8 cellular contexts compared by ENCODE assay signal in genomic region chr12:122946690-122947271, GRCh38. TPM values are rescaled to one million over a fixed set of nuclear protein-coding genes. Genes with fewer than 3 reads are reported as not detected.
DNase-seq lines count a peak whose midpoint lies in the region; ATAC-seq and TF ChIP-seq lines count a peak whose summit lies in the region.

No MANE protein-coding gene starts in this region.

- peaks cover 61 to 82% (median 71%) of the 10 kb centered on the region in 10 experiments for H3K4me1 ChIP-seq in BLaER1 treated with 17β-estradiol and CSF1 and Interleukin-3, amounts not matched to agents 10 nM and 100 nM
- H3K4me1 ChIP-seq in Loucy (ENCODE audit: insufficient read depth, low read length, poor library complexity, severe bottlenecking), result peaks cover 15% of the 10 kb centered on the region
- peaks cover 19% of the 10 kb centered on the region for H3K4me1 ChIP-seq in colonic mucosa

- H3K9me2 ChIP-seq in Loucy (replicated peaks; ENCODE audit: low read depth, low read length), result no peaks in the 10 kb centered on the region

- no peaks in the 10 kb centered on the region for H3K36me3 Mint-ChIP-seq in activated CD4-positive, alpha-beta T cell treated with anti-CD3 and anti-CD28 coated beads, Interleukin-2, amount 10 ng/mL, durations not matched to agents 7 days and 5 days (ENCODE audit: low read depth)

- peaks cover 0 to 9% (median 0%) of the 10 kb centered on the region in 11 experiments; a peak in 2 of 22 replicates for H4K20me1 ChIP-seq in BLaER1 treated with 17β-estradiol and CSF1 and Interleukin-3, amounts not matched to agents 10 nM and 100 nM
- no peaks in the 10 kb centered on the region for H4K20me1 ChIP-seq in Loucy (ENCODE audit: insufficient read depth, low read length, poor library complexity, severe bottlenecking)

- H3K4me2 ChIP-seq in BLaER1 treated with 17β-estradiol and CSF1 and Interleukin-3, amounts not matched to agents 10 nM and 100 nM, result peak overlapping the region; percentile 76 to 93 (median 88)
- H3K4me2 ChIP-seq in Loucy (ENCODE audit: low read depth, low read length, poor library complexity, severe bottlenecking), result peak overlapping the region; percentile 5

- intact Hi-C loops in colonic mucosa (cut with DNase I), result no loop called here

- peak; percentile 76 for DNase-seq in activated CD4-positive, alpha-beta T cell treated with anti-CD3 and anti-CD28 coated beads, Interleukin-2, amount 10 ng/mL, durations not matched to agents 7 days and 5 days
- DNase-seq in colonic mucosa, result peak; percentile 85
- peak; percentile 89 for DNase-seq in mucosa of gallbladder (ENCODE audit: low spot score)
- DNase-seq in stimulated activated CD8-positive, alpha-beta memory T cell treated with anti-CD3 and anti-CD28 coated beads, Interleukin-7, amount 100 ng/mL, for 4 hours (ENCODE audit: low read depth in 2 of 2), result peak; percentile 72 to 78

- H3F3A ChIP-seq in Loucy (ENCODE audit: low read depth), result no peaks in the 10 kb centered on the region

- ATAC-seq in GM21447 (IDR thresholded peaks at IDR 0.05; ENCODE audit: unreplicated experiment), result peak; percentile 55
- ATAC-seq in GM19328 (IDR thresholded peaks at IDR 0.05; ENCODE audit: unreplicated experiment), result no peak

- peaks cover 2% of the 10 kb centered on the region for H3K27me3 Mint-ChIP-seq in activated CD4-positive, alpha-beta T cell treated with anti-CD3 and anti-CD28 coated beads, Interleukin-2, amount 10 ng/mL, durations not matched to agents 7 days and 5 days

- peaks cover 34% of the 10 kb centered on the region for H3K4me1 Mint-ChIP-seq in activated CD4-positive, alpha-beta T cell treated with anti-CD3 and anti-CD28 coated beads, Interleukin-2, amount 10 ng/mL, durations not matched to agents 7 days and 5 days

- POLR2A ChIA-PET in activated CD4-positive, alpha-beta T cell treated with anti-CD3 and anti-CD28 coated beads, Interleukin-2, amount 10 ng/mL, durations not matched to agents 7 days and 5 days (lab: Charles Lee), result no interaction called here

- no peaks in the 10 kb centered on the region for H3K79me2 ChIP-seq in Loucy (ENCODE audit: insufficient read depth, low read length)

- H3K4me3 ChIP-seq in BLaER1 treated with 17β-estradiol and CSF1 and Interleukin-3, amounts not matched to agents 10 nM and 100 nM, result 0 out of 20 replicates have a peak overlapping the region, but pooled peaks of 1 of the 10 experiments have one; percentile 8
- H3K4me3 ChIP-seq in Loucy (ENCODE audit: low read length, poor library complexity, severe bottlenecking) (no peak overlapping the region), colonic mucosa (no peak overlapping the region)

- peak; percentile 51 for TF ChIP-seq CTCF in Loucy (conservative IDR thresholded peaks at IDR 0.05; ENCODE audit: low read length)
- no peak for TF ChIP-seq CTCF in colonic mucosa (IDR thresholded peaks at IDR 0.05)

- no peak overlapping the region for H3K4me3 Mint-ChIP-seq in activated CD4-positive, alpha-beta T cell treated with anti-CD3 and anti-CD28 coated beads, Interleukin-2, amount 10 ng/mL, durations not matched to agents 7 days and 5 days

- no peaks in the 10 kb centered on the region for H3K27me3 ChIP-seq in BLaER1 treated with 17β-estradiol and CSF1 and Interleukin-3, amounts not matched to agents 10 nM and 100 nM
- no peaks in the 10 kb centered on the region for H3K27me3 ChIP-seq in Loucy (ENCODE audit: insufficient read depth, low read length, poor library complexity, severe bottlenecking)
- H3K27me3 ChIP-seq in colonic mucosa, result no peaks in the 10 kb centered on the region

- H3K9me3 Mint-ChIP-seq in activated CD4-positive, alpha-beta T cell treated with anti-CD3 and anti-CD28 coated beads, Interleukin-2, amount 10 ng/mL, durations not matched to agents 7 days and 5 days, result no peaks in the 10 kb centered on the region

- peak overlapping the region; percentile 67 for H3K27ac Mint-ChIP-seq in activated CD4-positive, alpha-beta T cell treated with anti-CD3 and anti-CD28 coated beads, Interleukin-2, amount 10 ng/mL, durations not matched to agents 7 days and 5 days

- H3K36me3 ChIP-seq in BLaER1 treated with 17β-estradiol and CSF1 and Interleukin-3, amounts not matched to agents 10 nM and 100 nM, result peaks cover 0 to 14% (median 0%) of the 10 kb centered on the region in 11 experiments; a peak in 4 of 22 replicates
- H3K36me3 ChIP-seq in Loucy (ENCODE audit: insufficient read depth, low read length), result no peaks in the 10 kb centered on the region
- H3K36me3 ChIP-seq in colonic mucosa, result no peaks in the 10 kb centered on the region

- no peaks in the 10 kb centered on the region for H3K9me3 ChIP-seq in BLaER1 treated with 17β-estradiol and CSF1 and Interleukin-3, amounts not matched to agents 10 nM and 100 nM (replicated peaks in 1 of 11)
- H3K9me3 ChIP-seq in Loucy (ENCODE audit: insufficient read depth, low read depth, low read length) (no peaks in the 10 kb centered on the region), colonic mucosa (no peaks in the 10 kb centered on the region)

- CTCF ChIA-PET in activated CD4-positive, alpha-beta T cell treated with anti-CD3 and anti-CD28 coated beads, Interleukin-2, amount 10 ng/mL, durations not matched to agents 7 days and 5 days (lab: Charles Lee), result interaction anchor here (1.2 to 1.7 kb wide), 5 partner anchors 10 to 153 kb away, joined by 3 to 6 read pairs (median 3); no protein-coding TSS in a partner anchor

- peak overlapping the region; percentile 40 to 79 (median 73); a peak in 21 of 22 replicates for H3K27ac ChIP-seq in BLaER1 treated with 17β-estradiol and CSF1 and Interleukin-3, amounts not matched to agents 10 nM and 100 nM
- H3K27ac ChIP-seq in colonic mucosa, result peak overlapping the region; percentile 53

- no peak overlapping the region for H2AFZ ChIP-seq in Loucy (ENCODE audit: low read length)

- peak overlapping the region in 10 of 11 experiments; percentile 51 to 67 (median 60); a peak in 20 of 22 replicates for H3K9ac ChIP-seq in BLaER1 treated with 17β-estradiol and CSF1 and Interleukin-3, amounts not matched to agents 10 nM and 100 nM
- H3K9ac ChIP-seq in Loucy (ENCODE audit: low read depth, low read length, poor library complexity, severe bottlenecking) (peak overlapping the region; percentile 31), colonic mucosa (ENCODE audit: low read depth in 2 of 2, low read length in 2 of 2) (peak overlapping the region; percentile 57 to 60)

RNA-seq across cellular contexts. Expression of gene ABCB9, which starts 19.5 kb away (rescaled TPM):
- 1 to 10 TPM; 4.7 to 6.7 TPM for total RNA-seq in activated CD4-positive, alpha-beta T cell treated with anti-CD3 and anti-CD28 coated beads, Interleukin-2, amount 10 ng/mL, durations not matched to agents 7 days and 5 days
- total RNA-seq in colonic mucosa (1 to 10 TPM; 4.3 to 4.5 TPM), mucosa of gallbladder (11.6 TPM)

RNA-seq across cellular contexts. Expression of gene OGFOD2, which starts 28.3 kb away (rescaled TPM):
- 10 to 100 TPM; 25.3 to 25.9 TPM for total RNA-seq in activated CD4-positive, alpha-beta T cell treated with anti-CD3 and anti-CD28 coated beads, Interleukin-2, amount 10 ng/mL, durations not matched to agents 7 days and 5 days
- 10 to 100 TPM; 15.9 to 28.1 TPM for total RNA-seq in colonic mucosa
- total RNA-seq in mucosa of gallbladder, result 32.5 TPM

RNA-seq across cellular contexts. Expression of gene ARL6IP4, which starts 33.7 kb away (rescaled TPM):
- total RNA-seq in activated CD4-positive, alpha-beta T cell treated with anti-CD3 and anti-CD28 coated beads, Interleukin-2, amount 10 ng/mL, durations not matched to agents 7 days and 5 days, result 100 to 1,000 TPM; 160 to 180 TPM
- total RNA-seq in colonic mucosa (100 to 1,000 TPM; 130 to 192 TPM), mucosa of gallbladder (169 TPM)

RNA-seq across cellular contexts. Expression of gene VPS37B, which starts 50.9 kb away (rescaled TPM):
- total RNA-seq in activated CD4-positive, alpha-beta T cell treated with anti-CD3 and anti-CD28 coated beads, Interleukin-2, amount 10 ng/mL, durations not matched to agents 7 days and 5 days, result 10 to 100 TPM; 23.0 to 23.7 TPM
- total RNA-seq in colonic mucosa, result 10 to 100 TPM; 64.8 to 73.5 TPM
- 45.8 TPM for total RNA-seq in mucosa of gallbladder
